9 cellular contexts compared by ENCODE assay signal in the genomic region with DNA sequence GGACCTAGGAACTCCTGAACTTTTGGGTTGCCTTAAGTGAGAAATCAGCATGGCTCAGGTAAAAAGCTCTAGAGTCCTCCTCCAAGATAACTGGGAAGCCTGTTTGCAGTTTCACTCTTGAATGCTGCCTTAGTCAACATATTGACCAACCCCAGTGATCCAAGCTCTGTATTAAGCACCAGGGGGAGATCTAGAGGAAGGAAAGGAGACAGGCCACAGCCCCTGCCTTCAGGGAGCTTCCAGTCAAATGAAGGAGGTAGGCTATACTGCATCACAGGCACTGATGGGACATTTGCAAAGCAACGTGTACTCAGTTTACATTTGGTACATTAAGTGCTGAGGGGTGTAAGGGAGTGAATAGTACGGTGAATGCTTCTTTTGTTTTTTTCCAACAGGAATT. TPM values are rescaled to one million over a fixed set of nuclear protein-coding genes. Genes with fewer than 3 reads are reported as not detected.
DNase-seq lines count a peak whose midpoint lies in the region; ATAC-seq and TF ChIP-seq lines count a peak whose summit lies in the region.
"Had no signal": no experiment of that assay in that cellular context is flagged by ENCODE, and none has a peak within 500 bp of the region (broad histone marks: within the 10 kb centered on the region; RNA-seq: fewer than 3 reads in every experiment).

No MANE protein-coding gene starts in this region.

- TF ChIP-seq CTCF in GM13976 (IDR thresholded peaks at IDR 0.05; ENCODE audit: borderline replicate concordance, control extremely low read depth, extremely low read depth, insufficient read depth, missing control alignments) (no peak), fibroblast of lung (conservative IDR thresholded peaks at IDR 0.05 in 1 of 2, IDR thresholded peaks at IDR 0.05 in 1 of 2; ENCODE audit: low read depth in 1 of 2, low read length in 2 of 2) (no peak), GM10248 (IDR thresholded peaks at IDR 0.05; ENCODE audit: control extremely low read depth, extremely low read depth, low read depth, missing control alignments) (no peak)

- POLR2A ChIA-PET in T-cell (lab: Charles Lee): interaction anchor here (0.5 to 1.3 kb wide), 3 partner anchors 17 to 188 kb away, joined by 3 to 4 read pairs (median 4); no protein-coding TSS in a partner anchor
- POLR2A ChIA-PET in GM10248 (lab: Yijun Ruan, JAX): interaction anchor here (0.6 kb wide), 1 partner anchor 113 kb away, joined by 4 read pairs; the partner anchor contains the start of gene PFDN5

- no peak overlapping the region for H2AFZ ChIP-seq in fibroblast of lung (ENCODE audit: low read length)

- in situ Hi-C loops in GM13976 (cut with MboI; ENCODE audit: low sequenced_read_pairs, unreplicated experiment): no loop called here

- H3K36me3 Mint-ChIP-seq in T-cell: peaks cover 44% of the 10 kb centered on the region

- H3K9me3 Mint-ChIP-seq in T-cell: no peaks in the 10 kb centered on the region

- peak overlapping the region; percentile 90 for H3K4me2 ChIP-seq in fibroblast of lung (ENCODE audit: extremely low read depth, insufficient read depth, low read length)

- peaks cover 16% of the 10 kb centered on the region for H3K79me2 ChIP-seq in fibroblast of lung (ENCODE audit: control insufficient read depth, insufficient read depth, low read length)

- no peak overlapping the region for H3K27ac ChIP-seq in fibroblast of lung (ENCODE audit: insufficient read depth, low read length)

- H3K9ac ChIP-seq in fibroblast of lung (ENCODE audit: insufficient read depth, low read length): no peak overlapping the region

- no peaks in the 10 kb centered on the region for H3K27me3 Mint-ChIP-seq in T-cell

- peaks cover 5% of the 10 kb centered on the region for H3K36me3 ChIP-seq in fibroblast of lung (ENCODE audit: control insufficient read depth, insufficient read depth, low read length)

- ATAC-seq in T-cell (replicated peaks in 1 of 4) (no peak), GM19455 (IDR thresholded peaks at IDR 0.05; ENCODE audit: unreplicated experiment) (no peak)

- peak; percentile 3 for DNase-seq in GM13976 (ENCODE audit: low spot score)
- DNase-seq in T-cell: no peak
- no peak for DNase-seq in fibroblast of lung (ENCODE audit: low read depth in 2 of 2)
- DNase-seq in skeletal muscle cell (ENCODE audit: low read depth): no peak
- no peak for DNase-seq in GM10248 (ENCODE audit: extremely low spot score)
- DNase-seq in NOMO-1 treated with dmso at 0.1 percent for 144 hours (lab: John Stamatoyannopoulos, UW; ENCODE audit: unreplicated experiment): no peak
- DNase-seq in NCI-H446 treated with DMSO at 0.1 percent for 48 hours (lab: John Stamatoyannopoulos, UW): no peak
- DNase-seq: stimulated activated CD4-positive, alpha-beta T cell treated with anti-CD3 and anti-CD28 coated beads, Interleukin-2, amount 100 ng/mL, for 24 hours had no signal

- CTCF ChIA-PET in T-cell (lab: Charles Lee) (interaction anchor here (0.6 to 3.1 kb wide), 5 partner anchors 20 to 564 kb away, joined by 3 to 11 read pairs (median 3); no protein-coding TSS in a partner anchor), GM10248 (lab: Yijun Ruan, JAX) (interaction anchor here (1.4 to 16.2 kb wide), 8 partner anchors 13 to 34 kb away, joined by 3 to 147 read pairs (median 8); partner anchors contain the start of gene ITGB7)

- H3K4me3 ChIP-seq in fibroblast of lung (replicated peaks in 1 of 4; ENCODE audit: control extremely low read depth in 1 of 4, insufficient read depth in 1 of 4, low read depth in 3 of 4, low read length in 4 of 4): peak overlapping the region; percentile 77 to 83 (median 81)
- H3K4me3 ChIP-seq in skeletal muscle cell (ENCODE audit: low read depth, low read length): peak overlapping the region; percentile 63

- peak overlapping the region; percentile 85 to 89 for H3K27ac Mint-ChIP-seq in T-cell

- H3K4me3 Mint-ChIP-seq in T-cell: peak overlapping the region; percentile 89 to 97 (median 91)

- peaks cover 60 to 63% (median 62%) of the 10 kb centered on the region in 3 donors for H3K4me1 Mint-ChIP-seq in T-cell

- no peaks in the 10 kb centered on the region for H3K9me3 ChIP-seq in fibroblast of lung (ENCODE audit: control insufficient read depth, insufficient read depth, low read depth, low read length)

- H3K27me3 ChIP-seq in fibroblast of lung (ENCODE audit: control insufficient read depth, insufficient read depth, low read length): no peaks in the 10 kb centered on the region

- no peaks in the 10 kb centered on the region for H4K20me1 ChIP-seq in fibroblast of lung (ENCODE audit: control insufficient read depth, extremely low read depth, insufficient read depth, low read length)

- peaks cover 10% of the 10 kb centered on the region for H3K4me1 ChIP-seq in fibroblast of lung (ENCODE audit: control insufficient read depth, extremely low read depth, insufficient read depth, low read length)

RNA-seq across cellular contexts. Expression of gene CSAD, which starts 1.2 kb away (rescaled TPM):
- 10 to 100 TPM; 48.6 to 69.6 (median 62.3) TPM for total RNA-seq in T-cell
- total RNA-seq in fibroblast of lung: 6.4 and 10.1 TPM in 2 replicates
- 6.9 and 7.8 TPM in 2 replicates for polyA plus RNA-seq in fibroblast of lung
- 5.5 and 7.9 TPM in 2 replicates for polyA plus RNA-seq in fibroblast of lung (2012)
- 3.7 and 10.6 TPM in 2 replicates for polyA minus RNA-seq in fibroblast of lung (ENCODE audit: low replicate concordance)

RNA-seq across cellular contexts. Expression of gene ZNF740, which starts 1.4 kb away (rescaled TPM):
- 10 to 100 TPM; 36.4 to 94.2 (median 83.9) TPM for total RNA-seq in T-cell
- 14.6 and 16.8 TPM in 2 replicates for total RNA-seq in fibroblast of lung
- polyA plus RNA-seq in fibroblast of lung: 7.3 and 10.6 TPM in 2 replicates
- 7.0 and 9.8 TPM in 2 replicates for polyA plus RNA-seq in fibroblast of lung (2012)
- 6.0 and 10.6 TPM in 2 replicates for polyA minus RNA-seq in fibroblast of lung (ENCODE audit: low replicate concordance)

RNA-seq across cellular contexts. Expression of gene ITGB7, which starts 25.1 kb away (rescaled TPM):
- total RNA-seq in T-cell (100 to 1,000 TPM; 247 to 590 (median 469) TPM), fibroblast of lung (0.26 and 0.50 TPM in 2 replicates)
- polyA plus RNA-seq in fibroblast of lung: 0.15 and 0.20 TPM in 2 replicates
- polyA plus RNA-seq in fibroblast of lung (2012): 0.22 and 0.38 TPM in 2 replicates
- not detected in 2 replicates for polyA minus RNA-seq in fibroblast of lung (ENCODE audit: low replicate concordance)

RNA-seq across cellular contexts. Expression of gene RARG, which starts 50.1 kb away (rescaled TPM):
- total RNA-seq in T-cell (10 to 100 TPM; 20.3 to 91.3 (median 74.2) TPM), fibroblast of lung (26.7 and 51.4 TPM in 2 replicates)
- 26.9 and 30.4 TPM in 2 replicates for polyA plus RNA-seq in fibroblast of lung
- 38.1 and 47.4 TPM in 2 replicates for polyA plus RNA-seq in fibroblast of lung (2012)
- polyA minus RNA-seq in fibroblast of lung (ENCODE audit: low replicate concordance): 83.5 and 87.1 TPM in 2 replicates

Comparison
In these comparisons a context has a peak if more than half of its experiments do, and no peak if none do; other contexts are left out.
1. RNA of gene ITGB7, which starts 25.1 kb away (total RNA-seq): 247 to 590 TPM in T-cell; 0.26 to 0.50 TPM in fibroblast of lung; every median in the first group is over 100 times any median in the second.